ENCODE assay signal across 18 cellular contexts in the genomic region with DNA sequence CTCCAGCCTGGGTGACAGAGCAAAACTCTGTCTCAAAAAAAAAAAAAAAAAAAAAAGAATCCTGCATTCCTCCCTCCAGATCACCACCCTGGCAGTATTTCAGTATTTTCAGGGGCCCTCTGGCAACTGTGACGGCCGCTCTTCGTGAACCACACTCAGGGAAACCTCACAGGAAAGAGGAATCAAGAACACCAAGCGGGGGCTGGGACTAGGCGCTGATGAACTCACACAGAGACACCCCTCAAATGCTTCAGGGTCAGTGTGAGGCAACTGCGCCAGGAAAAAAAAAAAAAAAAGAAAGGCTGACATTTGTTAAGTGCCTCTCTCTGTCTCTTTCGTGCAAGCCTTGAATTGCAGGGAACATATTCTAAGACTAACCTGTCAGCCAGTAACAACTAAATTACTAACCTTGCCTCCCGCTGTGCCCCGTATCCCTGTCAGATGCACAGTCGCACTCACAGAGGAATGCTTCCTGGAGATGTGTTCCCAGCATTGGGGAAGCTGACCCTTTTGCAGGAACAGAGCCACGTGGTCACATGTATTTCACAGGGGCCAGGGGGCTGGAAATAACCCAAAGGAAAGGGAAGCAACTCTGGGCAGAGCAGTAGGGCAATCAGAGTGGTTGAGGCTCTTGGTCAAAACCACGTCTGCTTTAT.
DNase-seq lines count a peak whose midpoint lies in the region; ATAC-seq, FAIRE-seq and TF ChIP-seq lines count a peak whose summit lies in the region.
"Had no signal": no experiment of that assay in that cellular context is flagged by ENCODE, and none has a peak within 500 bp of the region (broad histone marks: within the 10 kb centered on the region; RNA-seq: fewer than 3 reads in every experiment).

No MANE protein-coding gene starts in this region.

- WGBS in suprapubic skin = 78% methylated on average over 12 of the region's 12 CpGs

- H3K4me1 ChIP-seq in astrocyte (ENCODE audit: insufficient read depth, low read length) (peaks cover 14% of the 10 kb centered on the region), suprapubic skin (peaks cover 21% of the 10 kb centered on the region)

- no peak overlapping the region for H3K4me3 ChIP-seq in astrocyte (ENCODE audit: insufficient read depth, low read depth, low read length)
- H3K4me3 ChIP-seq in suprapubic skin = no peak overlapping the region
- H3K4me3 ChIP-seq: cardiac muscle cell, K562, PC-9 had no signal

- H3K27me3 ChIP-seq in astrocyte (ENCODE audit: insufficient read depth, low read length) (no peaks in the 10 kb centered on the region), suprapubic skin (no peaks in the 10 kb centered on the region)
- H3K27me3 ChIP-seq: cardiac muscle cell had no signal

- H3K36me3 ChIP-seq in astrocyte (ENCODE audit: insufficient read depth, low read length) (peaks cover 3% of the 10 kb centered on the region), suprapubic skin (no peaks in the 10 kb centered on the region)
- H3K36me3 ChIP-seq: cardiac muscle cell had no signal

- H3K9me3 ChIP-seq in astrocyte (ENCODE audit: insufficient read depth, low read depth, low read length) (no peaks in the 10 kb centered on the region), suprapubic skin (no peaks in the 10 kb centered on the region)

- no peak overlapping the region for H2AFZ ChIP-seq in astrocyte (ENCODE audit: low read depth, low read length)
- H2AFZ ChIP-seq: PC-9 had no signal

- H3K4me1 Mint-ChIP-seq in natural killer cell treated with Interleukin-12 subunit alpha and Interleukin-12 subunit beta and Interleukin-15 and Interleukin-18, amount 100 ng/mL, for 72 hours (ENCODE audit: low read depth in 2 of 2) = peaks cover 49 to 53% of the 10 kb centered on the region in 2 donors
- H3K4me1 Mint-ChIP-seq in natural killer cell (peaks cover 38 to 50% of the 10 kb centered on the region in 2 donors), astrocyte (ENCODE audit: low read depth, unreplicated experiment) (peaks cover 3% of the 10 kb centered on the region)

- intact Hi-C loops in natural killer cell (cut with micrococcal nuclease) = loop anchor here (5.0 kb wide), 1 partner anchor 196 kb away; no protein-coding TSS in a partner anchor

- peak overlapping the region; percentile 85 for H3K4me3 Mint-ChIP-seq in natural killer cell treated with Interleukin-12 subunit alpha and Interleukin-12 subunit beta and Interleukin-15 and Interleukin-18, amount 100 ng/mL, for 72 hours
- no peak overlapping the region for H3K4me3 Mint-ChIP-seq in natural killer cell
- H3K4me3 Mint-ChIP-seq in astrocyte (ENCODE audit: unreplicated experiment) = no peak overlapping the region

- peaks cover 90% of the 10 kb centered on the region for H4K20me1 ChIP-seq in astrocyte (ENCODE audit: insufficient read depth, low read length)

- H3K36me3 Mint-ChIP-seq in natural killer cell treated with Interleukin-12 subunit alpha and Interleukin-12 subunit beta and Interleukin-15 and Interleukin-18, amount 100 ng/mL, for 72 hours = peaks cover 10% of the 10 kb centered on the region
- peaks cover 7% of the 10 kb centered on the region for H3K36me3 Mint-ChIP-seq in natural killer cell
- H3K36me3 Mint-ChIP-seq in astrocyte (ENCODE audit: low read depth, unreplicated experiment) = peaks cover 2% of the 10 kb centered on the region

- no peak overlapping the region for H3K4me2 ChIP-seq in astrocyte (ENCODE audit: low read length)
- H3K4me2 ChIP-seq: PC-9 had no signal

- H3K9ac ChIP-seq in astrocyte (ENCODE audit: low read length) = no peak overlapping the region

- peak overlapping the region in 1 of 2 donors; percentile 82 for H3K27ac Mint-ChIP-seq in natural killer cell treated with Interleukin-12 subunit alpha and Interleukin-12 subunit beta and Interleukin-15 and Interleukin-18, amount 100 ng/mL, for 72 hours
- no peak overlapping the region for H3K27ac Mint-ChIP-seq in natural killer cell
- H3K27ac Mint-ChIP-seq in astrocyte (ENCODE audit: unreplicated experiment) = no peak overlapping the region

- H3K9me3 Mint-ChIP-seq in natural killer cell treated with Interleukin-12 subunit alpha and Interleukin-12 subunit beta and Interleukin-15 and Interleukin-18, amount 100 ng/mL, for 72 hours = peaks cover 7% of the 10 kb centered on the region
- no peaks in the 10 kb centered on the region for H3K9me3 Mint-ChIP-seq in natural killer cell
- H3K9me3 Mint-ChIP-seq in astrocyte (ENCODE audit: unreplicated experiment) = no peaks in the 10 kb centered on the region

- no peak for TF ChIP-seq CTCF in natural killer cell (IDR thresholded peaks at IDR 0.05)
- TF ChIP-seq CTCF in astrocyte (IDR thresholded peaks at IDR 0.05; ENCODE audit: insufficient read depth, low read depth, low read length) = no peak
- no peak for TF ChIP-seq CTCF in suprapubic skin (IDR thresholded peaks at IDR 0.05)

- no peak for DNase-seq in natural killer cell treated with Interleukin-12 subunit alpha and Interleukin-12 subunit beta and Interleukin-15 and Interleukin-18, amount 100 ng/mL, for 72 hours (ENCODE audit: low spot score)
- no peak for DNase-seq in natural killer cell
- DNase-seq in astrocyte (ENCODE audit: low read depth) = peak; percentile 24
- peak; percentile 16 for DNase-seq in mucosa of gallbladder (ENCODE audit: low spot score)
- DNase-seq in NCI-H524 (lab: John Stamatoyannopoulos, UW) = no peak
- DNase-seq in cerebellum (ENCODE audit: low spot score) = no peak
- no peak for DNase-seq in suprapubic skin (ENCODE audit: low spot score in 2 of 2)
- DNase-seq: activated CD4-positive, alpha-beta T cell treated with anti-CD3 and anti-CD28 coated beads, Interleukin-2, amount 50 U/mL, for 48 hours; activated gamma-delta T cell; DMS79; glutamatergic neuron; NCI-H2081 treated with DMSO at 0.1 percent for 48 hours; PC-9; T-helper 9 cell had no signal

- peaks cover 11% of the 10 kb centered on the region for H3K79me2 ChIP-seq in astrocyte (ENCODE audit: insufficient read depth, low read length)

- ATAC-seq in natural killer cell treated with Interleukin-12 subunit alpha and Interleukin-12 subunit beta and Interleukin-15 and Interleukin-18, amount 100 ng/mL, for 72 hours = no peak
- ATAC-seq in natural killer cell (no peak), GM18907 (IDR thresholded peaks at IDR 0.05; ENCODE audit: unreplicated experiment) (no peak)
- ATAC-seq: K562 had no signal

- FAIRE-seq in astrocyte (lab: Jason Lieb, UNC) = no peak
- FAIRE-seq: K562, urothelium cell line had no signal

- no peak overlapping the region for H3K27ac ChIP-seq in astrocyte (ENCODE audit: low read depth, low read length)
- H3K27ac ChIP-seq in suprapubic skin = no peak overlapping the region
- H3K27ac ChIP-seq: cardiac muscle cell, PC-9 had no signal

- TF ChIP-seq EP300 in suprapubic skin (IDR thresholded peaks at IDR 0.05) = no peak

- no peak for TF ChIP-seq POLR2A in suprapubic skin (IDR thresholded peaks at IDR 0.05)

- H3K27me3 Mint-ChIP-seq in natural killer cell treated with Interleukin-12 subunit alpha and Interleukin-12 subunit beta and Interleukin-15 and Interleukin-18, amount 100 ng/mL, for 72 hours = no peaks in the 10 kb centered on the region
- H3K27me3 Mint-ChIP-seq in natural killer cell (ENCODE audit: low read depth in 2 of 2) = no peaks in the 10 kb centered on the region
- H3K27me3 Mint-ChIP-seq in astrocyte (ENCODE audit: low read depth, unreplicated experiment) = no peaks in the 10 kb centered on the region

Comparison
In these comparisons a context has a peak if more than half of its experiments do, and no peak if none do; other contexts are left out.
1. DNase-seq: peak in astrocyte (single experiment) and mucosa of gallbladder (single experiment); none in natural killer cell treated with Interleukin-12 subunit alpha and Interleukin-12 subunit beta and Interleukin-15 and Interleukin-18, amount 100 ng/mL, for 72 hours (single experiment), natural killer cell (single experiment), NCI-H524 (0 of 2), cerebellum (single experiment) and suprapubic skin (0 of 2).